Comparison of ENCODE assay signal across 12 cellular contexts in the genomic region with DNA sequence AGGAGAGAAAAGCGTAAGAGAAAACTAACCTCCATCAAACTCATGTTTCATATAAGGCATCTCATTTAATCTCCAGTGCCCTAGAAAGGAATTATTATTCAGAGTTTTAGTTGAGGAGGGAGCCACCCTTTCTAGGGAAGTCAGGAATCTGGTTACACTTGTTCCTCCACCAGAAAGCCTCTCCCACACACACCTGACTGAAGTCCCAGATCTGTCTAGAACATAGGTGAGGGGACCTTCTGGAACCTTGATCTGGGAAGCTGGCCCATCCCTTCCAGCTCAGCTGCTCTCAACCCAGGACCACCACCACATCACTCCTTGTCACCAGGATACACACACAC. TPM values are rescaled to one million over a fixed set of nuclear protein-coding genes. Genes with fewer than 3 reads are reported as not detected.
DNase-seq lines count a peak whose midpoint lies in the region; ATAC-seq, FAIRE-seq and TF ChIP-seq lines count a peak whose summit lies in the region.
"Had no signal": no experiment of that assay in that cellular context is flagged by ENCODE, and none has a peak within 500 bp of the region (broad histone marks: within the 10 kb centered on the region; RNA-seq: fewer than 3 reads in every experiment).

No MANE protein-coding gene starts in this region.

- intact Hi-C loops in sciatic nerve (cut with DNase I), result no loop called here

- H3K4me1 ChIP-seq in OCI-LY1 (ENCODE audit: insufficient read depth, low read length, severe bottlenecking) (peaks cover 88% of the 10 kb centered on the region), rectal smooth muscle tissue (ENCODE audit: control insufficient read depth, insufficient read depth, low read length) (no peaks in the 10 kb centered on the region)

- ATAC-seq in sciatic nerve, result no peak
- no peak for ATAC-seq in GM19395 (IDR thresholded peaks at IDR 0.05; ENCODE audit: unreplicated experiment)

- peaks cover 10% of the 10 kb centered on the region; the same call in 1 of the 2 replicates for H3K79me2 ChIP-seq in OCI-LY1 (ENCODE audit: insufficient read depth, low read length)

- H3K9me2 ChIP-seq in OCI-LY1 (ENCODE audit: low read depth, low read length), result no peaks in the 10 kb centered on the region

- no peak for FAIRE-seq in frontal cortex (lab: Jason Lieb, UNC)

- no peak for DNase-seq in GM06990 (ENCODE audit: extremely low read depth, insufficient read length)
- DNase-seq in epithelial cell of esophagus (ENCODE audit: low read depth), result peak; percentile 82
- no peak for DNase-seq in sciatic nerve (ENCODE audit: low spot score)
- DNase-seq in frontal cortex (ENCODE audit: low spot score in 2 of 2), result no peak
- DNase-seq: NCI-H2171, occipital lobe, SJCRH30 had no signal

- peaks cover 6% of the 10 kb centered on the region; the same call in 1 of the 2 replicates for H3F3A ChIP-seq in OCI-LY1 (ENCODE audit: insufficient read depth, low read length)

- TF ChIP-seq CTCF in GM06990 (IDR thresholded peaks at IDR 0.05; ENCODE audit: insufficient read depth, low read length, poor library complexity, severe bottlenecking) (no peak), OCI-LY1 (IDR thresholded peaks at IDR 0.05; ENCODE audit: low read length) (no peak), epithelial cell of esophagus (IDR thresholded peaks at IDR 0.05; ENCODE audit: insufficient read depth, low read depth, low read length, missing control alignments) (no peak)

- H4K20me1 ChIP-seq in OCI-LY1 (ENCODE audit: insufficient read depth, low read length), result no peaks in the 10 kb centered on the region

- peaks cover 13% of the 10 kb centered on the region for H3K36me3 ChIP-seq in GM06990 (ENCODE audit: control insufficient read depth, insufficient read depth, low read length)
- H3K36me3 ChIP-seq in OCI-LY1 (ENCODE audit: insufficient read depth, low read length), result peaks cover 51% of the 10 kb centered on the region; the same call in 1 of the 2 replicates
- peaks cover 3% of the 10 kb centered on the region for H3K36me3 ChIP-seq in rectal smooth muscle tissue (ENCODE audit: control insufficient read depth, insufficient read depth, low read length)
- H3K36me3 ChIP-seq: SJCRH30 had no signal

- peak overlapping the region; percentile 71 for H3K4me3 ChIP-seq in GM06990 (replicated peaks; ENCODE audit: low read depth, low read length)
- peak overlapping the region; percentile 75 for H3K4me3 ChIP-seq in OCI-LY1 (ENCODE audit: low read depth, low read length, poor library complexity, severe bottlenecking)
- peak overlapping the region; percentile 15 for H3K4me3 ChIP-seq in epithelial cell of esophagus (ENCODE audit: low read length)
- peak overlapping the region; percentile 10 for H3K4me3 ChIP-seq in rectal smooth muscle tissue (ENCODE audit: low read length)
- H3K4me3 ChIP-seq: coronary artery, SJCRH30 had no signal

- H3K27me3 ChIP-seq in GM06990 (replicated peaks; ENCODE audit: control insufficient read depth, insufficient read depth, low read length) (no peaks in the 10 kb centered on the region), OCI-LY1 (ENCODE audit: insufficient read depth, low read length) (no peaks in the 10 kb centered on the region), rectal smooth muscle tissue (ENCODE audit: control insufficient read depth, insufficient read depth, low read length) (peaks cover 6% of the 10 kb centered on the region)
- H3K27me3 ChIP-seq: SJCRH30 had no signal

- peak overlapping the region; percentile 87 for H3K4me2 ChIP-seq in OCI-LY1 (ENCODE audit: low read length)

- H3K9ac ChIP-seq in OCI-LY1 (ENCODE audit: low read length) (peak overlapping the region; percentile 99), rectal smooth muscle tissue (ENCODE audit: low read length) (no peak overlapping the region)

- H3K27ac ChIP-seq in OCI-LY1 (ENCODE audit: low read depth, low read length, poor library complexity, severe bottlenecking) (peak overlapping the region; percentile 89), rectal smooth muscle tissue (ENCODE audit: low read depth, low read length) (no peak overlapping the region)
- H3K27ac ChIP-seq: SJCRH30 had no signal

- no peaks in the 10 kb centered on the region for H3K9me3 ChIP-seq in OCI-LY1 (ENCODE audit: low read length)
- H3K9me3 ChIP-seq: SJCRH30 had no signal

- H2AFZ ChIP-seq in OCI-LY1 (ENCODE audit: low read length), result no peak overlapping the region

RNA-seq across cellular contexts. Expression of a gene that starts 1.9 kb away (rescaled TPM):
- total RNA-seq in sciatic nerve (14.6 TPM), frontal cortex (1.2 TPM)
- total RNA-seq: HT1080, SJCRH30 had no signal

RNA-seq across cellular contexts. Expression of a gene that starts 25.2 kb away (rescaled TPM):
- total RNA-seq in sciatic nerve (3.3 TPM), frontal cortex (0.41 TPM)

Comparison
In these comparisons a context has a peak if more than half of its experiments do, and no peak if none do; other contexts are left out.
1. H3K4me3 ChIP-seq: peak in every context shown above with its lines; median percentile 75 in OCI-LY1; 71 in GM06990; 15 in epithelial cell of esophagus; 10 in rectal smooth muscle tissue.